In genomic region chr17:17125136-17126084, GRCh38 we compare ENCODE assay signal across 9 cellular contexts.
A peak's percentile ranks its signal among the peaks of the same experiment; 100 is the strongest.
DNase-seq lines count a peak whose midpoint lies in the region; ATAC-seq and TF ChIP-seq lines count a peak whose summit lies in the region.
"Had no signal": no experiment of that assay in that cellular context is flagged by ENCODE, and none has a peak within 500 bp of the region (broad histone marks: within the 10 kb centered on the region; RNA-seq: fewer than 3 reads in every experiment).

No MANE protein-coding gene starts in this region.

- no peak overlapping the region for H3K4me3 ChIP-seq in osteoblast (ENCODE audit: insufficient read depth, low read length)
- H3K4me3 ChIP-seq: esophagus muscularis mucosa had no signal

- peaks cover 9% of the 10 kb centered on the region for H3K36me3 Mint-ChIP-seq in central memory CD8-positive, alpha-beta T cell (ENCODE audit: insufficient read depth)

- H3K27ac Mint-ChIP-seq in central memory CD8-positive, alpha-beta T cell (ENCODE audit: low read depth): peak overlapping the region; percentile 80

- H3K4me3 Mint-ChIP-seq in central memory CD8-positive, alpha-beta T cell: peak overlapping the region; percentile 69

- TF ChIP-seq CTCF in osteoblast (IDR thresholded peaks at IDR 0.05; ENCODE audit: extremely low read depth, low read depth, low read length): no peak

- H3K79me2 ChIP-seq in osteoblast (ENCODE audit: insufficient read depth, low read length): peaks cover 95% of the 10 kb centered on the region

- H4K20me1 ChIP-seq in osteoblast (ENCODE audit: insufficient read depth, low read length): peaks cover 88% of the 10 kb centered on the region

- peaks cover 34% of the 10 kb centered on the region for H3K36me3 ChIP-seq in osteoblast (ENCODE audit: insufficient read depth, low read length)

- H3K27me3 Mint-ChIP-seq in central memory CD8-positive, alpha-beta T cell: no peaks in the 10 kb centered on the region

- H2AFZ ChIP-seq in osteoblast (ENCODE audit: low read length): no peak overlapping the region

- H3K27me3 ChIP-seq in osteoblast (ENCODE audit: insufficient read depth, low read length): no peaks in the 10 kb centered on the region
- H3K27me3 ChIP-seq: esophagus muscularis mucosa had no signal

- H3K4me1 Mint-ChIP-seq in central memory CD8-positive, alpha-beta T cell: peaks cover 76% of the 10 kb centered on the region

- H3K4me2 ChIP-seq in osteoblast (ENCODE audit: insufficient read depth, low read length): no peak overlapping the region

- H3K9me3 Mint-ChIP-seq in central memory CD8-positive, alpha-beta T cell: no peaks in the 10 kb centered on the region

- H3K27ac ChIP-seq in osteoblast (ENCODE audit: low read depth, low read length): no peak overlapping the region
- H3K27ac ChIP-seq: esophagus muscularis mucosa had no signal

- peak; percentile 2 to 14 for DNase-seq in NCI-H2081 (lab: John Stamatoyannopoulos, UW)
- no peak for DNase-seq in NCI-H2081 treated with DMSO at 0.1 percent for 48 hours (lab: John Stamatoyannopoulos, UW)
- peak; percentile 13 for DNase-seq in NCI-H2227 treated with DMSO at 0.1 percent for 48 hours (lab: John Stamatoyannopoulos, UW)
- peak in 1 of 2 donors; percentile 46 for DNase-seq in central memory CD8-positive, alpha-beta T cell (ENCODE audit: low spot score in 2 of 2)
- peak; percentile 72 for DNase-seq in osteoblast (ENCODE audit: insufficient read length, low spot score, missing footprints)
- no peak for DNase-seq in RKO (ENCODE audit: low spot score)
- DNase-seq in NCI-H526 (lab: John Stamatoyannopoulos, UW): no peak

- H3K4me1 ChIP-seq in osteoblast (ENCODE audit: insufficient read depth, low read length): peaks cover 8% of the 10 kb centered on the region

- H3K9me3 ChIP-seq in osteoblast (ENCODE audit: low read depth, low read length): no peaks in the 10 kb centered on the region
- H3K9me3 ChIP-seq: esophagus muscularis mucosa had no signal

- ATAC-seq in central memory CD8-positive, alpha-beta T cell (replicated peaks; ENCODE audit: extremely low read depth, poor library complexity, severe bottlenecking): peak; percentile 87
- ATAC-seq in HG02763 (IDR thresholded peaks at IDR 0.05; ENCODE audit: unreplicated experiment): no peak

Comparison
In these comparisons a context has a peak if more than half of its experiments do, and no peak if none do; other contexts are left out.
1. DNase-seq: peak in NCI-H2081 (2 of 2), NCI-H2227 treated with DMSO at 0.1 percent for 48 hours (single experiment) and osteoblast (single experiment); none in NCI-H2081 treated with DMSO at 0.1 percent for 48 hours (single experiment), RKO (single experiment) and NCI-H526 (0 of 2).